24 cellular contexts compared by ENCODE assay signal in the genomic region with DNA sequence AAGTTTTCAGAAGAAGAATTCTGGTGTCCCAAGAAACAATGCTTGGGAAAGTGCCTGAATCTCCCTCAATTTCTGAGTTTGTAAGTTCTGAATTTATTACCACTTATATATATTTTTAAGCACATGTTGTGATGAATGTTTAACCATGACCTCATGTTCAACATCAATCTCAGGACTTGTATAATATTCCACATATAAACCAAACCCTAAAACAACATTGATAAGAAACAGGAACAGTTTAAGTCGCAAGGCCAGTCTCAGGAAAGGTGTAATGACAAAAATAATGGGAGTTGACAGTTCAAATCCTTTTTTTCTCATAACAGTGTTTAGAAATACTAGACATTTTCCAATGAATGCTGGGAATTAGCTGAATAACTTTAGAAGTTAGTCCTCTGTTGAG. TPM values are rescaled to one million over a fixed set of nuclear protein-coding genes. Genes with fewer than 3 reads are reported as not detected.
"Had no signal": no experiment of that assay in that cellular context is flagged by ENCODE, and none has a peak within 500 bp of the region (broad histone marks: within the 10 kb centered on the region; RNA-seq: fewer than 3 reads in every experiment).

No MANE protein-coding gene starts in this region.

- H3K4me3 ChIP-seq: K562, Peyer's patch, SJSA1, SK-N-MC had no signal

- H3K4me1 ChIP-seq: Peyer's patch had no signal

- H3K27me3 ChIP-seq: Peyer's patch, SJSA1 had no signal

- DNase-seq: Kasumi-1, MM.1S, NCI-H1092 treated with DMSO at 0.1 percent for 48 hours, NCI-H1436, NCI-H187, NCI-H2029, NCI-H2081 treated with DMSO at 0.1 percent for 48 hours, NCI-H2171, NCI-H226, NCI-H446, NCI-H510A, NCI-H524 treated with DMSO at 0.1 percent for 48 hours, NCI-H69, NCI-H774, PC-3, Peyer's patch, SIG-M5 had no signal

- H3K9ac ChIP-seq: KMS-11 had no signal

- H3K4me2 ChIP-seq: KMS-11 had no signal

- H3K36me3 ChIP-seq: Peyer's patch had no signal

- H3K9me3 ChIP-seq: Peyer's patch, SJSA1 had no signal

- H3K27ac ChIP-seq: HL-60, KMS-11, Peyer's patch, SJSA1, SK-N-MC had no signal

- ATAC-seq: K562, PC-3, Right ventricle myocardium inferior had no signal

RNA-seq across cellular contexts. Expression of gene NRP1, which starts 22.8 kb away (rescaled TPM):
- polyA plus RNA-seq: IgD-negative memory B cell had no signal
